Comparison of ENCODE assay signal across 15 cellular contexts in the genomic region with DNA sequence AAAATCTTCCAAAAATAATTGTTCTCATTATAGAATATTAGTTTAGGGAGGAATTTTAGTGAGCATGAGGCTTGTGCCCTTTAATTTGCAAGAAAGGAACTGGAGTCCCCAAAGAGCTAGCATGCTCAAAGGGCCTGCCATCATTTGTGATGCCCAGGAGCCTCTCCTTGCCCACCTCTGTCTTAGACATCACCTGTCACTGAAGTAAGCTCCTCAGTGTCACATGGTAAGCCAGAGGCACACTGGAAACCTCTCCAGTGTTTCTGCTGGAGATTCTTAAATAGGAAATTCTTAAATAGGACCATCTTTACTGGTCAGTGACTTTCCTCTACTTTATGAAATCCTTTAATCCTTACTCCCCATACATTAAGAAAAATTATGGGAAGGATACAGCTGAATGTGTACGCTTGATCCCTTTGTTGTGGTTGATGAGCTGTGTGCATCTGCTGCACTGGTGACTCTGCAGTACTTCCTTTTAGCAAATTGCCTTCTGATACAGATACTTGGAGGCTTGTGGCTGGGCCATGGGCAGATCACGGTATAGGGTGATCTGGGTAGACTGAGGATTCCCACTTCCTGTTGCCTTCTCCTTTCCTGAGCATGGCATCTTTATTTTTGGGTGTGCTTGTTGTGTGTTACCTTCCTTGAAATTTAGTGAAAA.
DNase-seq lines count a peak whose midpoint lies in the region; ATAC-seq and TF ChIP-seq lines count a peak whose summit lies in the region.
"Had no signal": no experiment of that assay in that cellular context is flagged by ENCODE, and none has a peak within 500 bp of the region (broad histone marks: within the 10 kb centered on the region; RNA-seq: fewer than 3 reads in every experiment).

No MANE protein-coding gene starts in this region.

- no peaks in the 10 kb centered on the region for H3K9me3 ChIP-seq in CD4-positive, CD25-positive, alpha-beta regulatory T cell (ENCODE audit: control insufficient read depth in 2 of 2, low read length in 2 of 2)
- no peaks in the 10 kb centered on the region for H3K9me3 ChIP-seq in DND-41 (ENCODE audit: insufficient read depth, low read length, severe bottlenecking)
- H3K9me3 ChIP-seq in mesodermal cell (ENCODE audit: control insufficient read depth, low read length): no peaks in the 10 kb centered on the region
- no peaks in the 10 kb centered on the region for H3K9me3 ChIP-seq in adrenal gland (replicated peaks in 1 of 3)
- H3K9me3 ChIP-seq: thoracic aorta had no signal

- H3K27ac ChIP-seq in CD4-positive, CD25-positive, alpha-beta regulatory T cell (ENCODE audit: insufficient read depth, low read length, poor library complexity, severe bottlenecking): peak overlapping the region; percentile 8
- H3K27ac ChIP-seq in DND-41 (ENCODE audit: low read length) (peak overlapping the region; percentile 42), mesodermal cell (ENCODE audit: low read depth, low read length, severe bottlenecking) (peak overlapping the region; percentile 26), adrenal gland (no peak overlapping the region)
- H3K27ac ChIP-seq: KMS-11, thoracic aorta had no signal

- peak overlapping the region; percentile 65 to 80 (median 69) for H3K27ac Mint-ChIP-seq in CD4-positive, CD25-positive, alpha-beta regulatory T cell
- peak overlapping the region; percentile 41 for H3K27ac Mint-ChIP-seq in activated T-helper 1 cell treated with anti-CD3 and anti-CD28 coated beads, Interleukin-12 subunit alpha, Interleukin-12 subunit beta, Interleukin-2, Interleukin-4 antibody, amounts not matched to agents 30 ng/mL and 10 ng/mL and 1 ng/mL, durations not matched to agents 14 hours and 24 hours and 36 hours

- intact Hi-C loops in activated T-helper 1 cell treated with anti-CD3 and anti-CD28 coated beads, Interleukin-12 subunit alpha, Interleukin-12 subunit beta, Interleukin-2, Interleukin-4 antibody, amounts not matched to agents 30 ng/mL and 10 ng/mL and 1 ng/mL, durations not matched to agents 14 hours and 24 hours and 36 hours (cut with micrococcal nuclease): loop anchor here (1.0 kb wide), 1 partner anchor 10 kb away; no protein-coding TSS in a partner anchor
- intact Hi-C loops in left colon (cut with DNase I, micrococcal nuclease) (no loop called here), adrenal gland (cut with DNase I) (no loop called here)

- peaks cover 11% of the 10 kb centered on the region for H3K36me3 ChIP-seq in CD4-positive, CD25-positive, alpha-beta regulatory T cell (ENCODE audit: control insufficient read depth, insufficient read depth, low read length)
- H3K36me3 ChIP-seq in DND-41 (ENCODE audit: insufficient read depth, low read length): no peaks in the 10 kb centered on the region
- peaks cover 15% of the 10 kb centered on the region for H3K36me3 ChIP-seq in mesodermal cell (ENCODE audit: control insufficient read depth, insufficient read depth, low read length)
- H3K36me3 ChIP-seq in adrenal gland (replicated peaks in 1 of 2): no peaks in the 10 kb centered on the region
- H3K36me3 ChIP-seq: thoracic aorta had no signal

- peak overlapping the region in 2 of 4 donors; percentile 32 to 36 for H3K4me3 Mint-ChIP-seq in CD4-positive, CD25-positive, alpha-beta regulatory T cell
- H3K4me3 Mint-ChIP-seq in activated T-helper 1 cell treated with anti-CD3 and anti-CD28 coated beads, Interleukin-12 subunit alpha, Interleukin-12 subunit beta, Interleukin-2, Interleukin-4 antibody, amounts not matched to agents 30 ng/mL and 10 ng/mL and 1 ng/mL, durations not matched to agents 14 hours and 24 hours and 36 hours: peak overlapping the region; percentile 53

- WGBS in mesodermal cell (ENCODE audit: insufficient coverage in 2 of 2), 2 experiments: no CpG with 5 or more reads among the region's 2 CpGs
- 43 to 79% (median 74%) methylated on average over 2 of the region's 2 CpGs for WGBS in adrenal gland, 4 donors

- H3K27me3 ChIP-seq in CD4-positive, CD25-positive, alpha-beta regulatory T cell (ENCODE audit: control insufficient read depth, insufficient read depth, low read length): no peaks in the 10 kb centered on the region
- H3K27me3 ChIP-seq in DND-41 (ENCODE audit: insufficient read depth, low read length, poor library complexity) (no peaks in the 10 kb centered on the region), adrenal gland (no peaks in the 10 kb centered on the region)

- no peak overlapping the region for H3K9ac ChIP-seq in DND-41 (ENCODE audit: low read depth, low read length)
- H3K9ac ChIP-seq: KMS-11 had no signal

- no peaks in the 10 kb centered on the region for H3K9me3 Mint-ChIP-seq in CD4-positive, CD25-positive, alpha-beta regulatory T cell
- no peaks in the 10 kb centered on the region for H3K9me3 Mint-ChIP-seq in activated T-helper 1 cell treated with anti-CD3 and anti-CD28 coated beads, Interleukin-12 subunit alpha, Interleukin-12 subunit beta, Interleukin-2, Interleukin-4 antibody, amounts not matched to agents 30 ng/mL and 10 ng/mL and 1 ng/mL, durations not matched to agents 14 hours and 24 hours and 36 hours

- H2AFZ ChIP-seq in DND-41 (ENCODE audit: low read depth, low read length): no peak overlapping the region

- TF ChIP-seq CTCF in DND-41 (IDR thresholded peaks at IDR 0.05; ENCODE audit: borderline replicate concordance, extremely low read depth, low read length, poor library complexity, severe bottlenecking) (no peak), adrenal gland (IDR thresholded peaks at IDR 0.05) (no peak)

- no peaks in the 10 kb centered on the region for H3K27me3 Mint-ChIP-seq in CD4-positive, CD25-positive, alpha-beta regulatory T cell
- no peaks in the 10 kb centered on the region for H3K27me3 Mint-ChIP-seq in activated T-helper 1 cell treated with anti-CD3 and anti-CD28 coated beads, Interleukin-12 subunit alpha, Interleukin-12 subunit beta, Interleukin-2, Interleukin-4 antibody, amounts not matched to agents 30 ng/mL and 10 ng/mL and 1 ng/mL, durations not matched to agents 14 hours and 24 hours and 36 hours (ENCODE audit: insufficient read depth)

- no peak for TF ChIP-seq POLR2A in adrenal gland (IDR thresholded peaks at IDR 0.05)

- H4K20me1 ChIP-seq in DND-41 (ENCODE audit: insufficient read depth, low read length): no peaks in the 10 kb centered on the region; the same call in 1 of the 2 replicates

- peaks cover 9% of the 10 kb centered on the region for H3K36me3 Mint-ChIP-seq in CD4-positive, CD25-positive, alpha-beta regulatory T cell
- peaks cover 18% of the 10 kb centered on the region for H3K36me3 Mint-ChIP-seq in activated T-helper 1 cell treated with anti-CD3 and anti-CD28 coated beads, Interleukin-12 subunit alpha, Interleukin-12 subunit beta, Interleukin-2, Interleukin-4 antibody, amounts not matched to agents 30 ng/mL and 10 ng/mL and 1 ng/mL, durations not matched to agents 14 hours and 24 hours and 36 hours (ENCODE audit: low read depth)

- H3K4me3 ChIP-seq in CD4-positive, CD25-positive, alpha-beta regulatory T cell (ENCODE audit: low read depth, low read length): peak overlapping the region; percentile 51
- H3K4me3 ChIP-seq in DND-41 (ENCODE audit: low read depth in 1 of 2, low read length in 2 of 2) (no peak overlapping the region), mesodermal cell (ENCODE audit: extremely low read depth, insufficient read depth, low read length, poor library complexity, severe bottlenecking) (no peak overlapping the region), adrenal gland (no peak overlapping the region)
- H3K4me3 ChIP-seq: lung, thoracic aorta had no signal

- peak; percentile 78 to 86 for ATAC-seq in CD4-positive, CD25-positive, alpha-beta regulatory T cell (ENCODE audit: low read depth in 2 of 2)
- peak; percentile 100 for ATAC-seq in DND-41 (ENCODE audit: insufficient read depth, low read depth)
- no peak for ATAC-seq in HG02610 (IDR thresholded peaks at IDR 0.05; ENCODE audit: unreplicated experiment)
- ATAC-seq in left colon: no peak

- H3K4me1 Mint-ChIP-seq in CD4-positive, CD25-positive, alpha-beta regulatory T cell: peaks cover 25 to 53% (median 43%) of the 10 kb centered on the region in 4 donors
- peaks cover 52% of the 10 kb centered on the region for H3K4me1 Mint-ChIP-seq in activated T-helper 1 cell treated with anti-CD3 and anti-CD28 coated beads, Interleukin-12 subunit alpha, Interleukin-12 subunit beta, Interleukin-2, Interleukin-4 antibody, amounts not matched to agents 30 ng/mL and 10 ng/mL and 1 ng/mL, durations not matched to agents 14 hours and 24 hours and 36 hours (ENCODE audit: low read depth)

- H3K4me1 ChIP-seq in CD4-positive, CD25-positive, alpha-beta regulatory T cell (ENCODE audit: control insufficient read depth, insufficient read depth, low read length, poor library complexity, severe bottlenecking): peaks cover 16% of the 10 kb centered on the region
- H3K4me1 ChIP-seq in DND-41 (ENCODE audit: insufficient read depth, low read length): peaks cover 22% of the 10 kb centered on the region
- peaks cover 9% of the 10 kb centered on the region for H3K4me1 ChIP-seq in mesodermal cell (ENCODE audit: control insufficient read depth, insufficient read depth, low read length, poor library complexity, severe bottlenecking)
- H3K4me1 ChIP-seq in adrenal gland (replicated peaks in 1 of 2): peaks cover 0 to 14% of the 10 kb centered on the region in 2 donors

- 0 out of 2 replicates have a peak overlapping the region, but pooled peaks have one; percentile 7 for H3K4me2 ChIP-seq in DND-41 (ENCODE audit: insufficient read depth, low read length)
- H3K4me2 ChIP-seq: KMS-11 had no signal

- DNase-seq in CD4-positive, CD25-positive, alpha-beta regulatory T cell: peak in 1 of 3 donors; percentile 46
- peak; percentile 58 for DNase-seq in DND-41
- peak; percentile 21 for DNase-seq in activated T-helper 1 cell treated with anti-CD3 and anti-CD28 coated beads, Interleukin-12 subunit alpha, Interleukin-12 subunit beta, Interleukin-2, Interleukin-4 antibody, amounts not matched to agents 30 ng/mL and 10 ng/mL and 1 ng/mL, durations not matched to agents 14 hours and 24 hours and 36 hours (ENCODE audit: low spot score)
- no peak for DNase-seq in GDM1 (lab: John Stamatoyannopoulos, UW)
- no peak for DNase-seq in left colon
- no peak for DNase-seq in adrenal gland
- DNase-seq: COR-L47, head of caudate nucleus, NCI-H2171 treated with DMSO at 0.1 percent for 48 hours, retina had no signal

- no peaks in the 10 kb centered on the region for H3K79me2 ChIP-seq in DND-41 (ENCODE audit: insufficient read depth, low read length)

Comparison
In these comparisons a context has a peak if more than half of its experiments do, and no peak if none do; other contexts are left out.
1. ATAC-seq: peak in CD4-positive, CD25-positive, alpha-beta regulatory T cell (2 of 2) and DND-41 (single experiment); none in HG02610 (single experiment) and left colon (single experiment).
2. DNase-seq: peak in DND-41 (single experiment) and activated T-helper 1 cell treated with anti-CD3 and anti-CD28 coated beads, Interleukin-12 subunit alpha, Interleukin-12 subunit beta, Interleukin-2, Interleukin-4 antibody, amounts not matched to agents 30 ng/mL and 10 ng/mL and 1 ng/mL, durations not matched to agents 14 hours and 24 hours and 36 hours (single experiment); none in GDM1 (single experiment), left colon (0 of 2) and adrenal gland (0 of 7).
3. H3K27ac ChIP-seq: peak in CD4-positive, CD25-positive, alpha-beta regulatory T cell (single experiment), DND-41 (single experiment) and mesodermal cell (single experiment); none in adrenal gland (0 of 5).